ENCODE assay signal across 1 cellular context in the genomic region with DNA sequence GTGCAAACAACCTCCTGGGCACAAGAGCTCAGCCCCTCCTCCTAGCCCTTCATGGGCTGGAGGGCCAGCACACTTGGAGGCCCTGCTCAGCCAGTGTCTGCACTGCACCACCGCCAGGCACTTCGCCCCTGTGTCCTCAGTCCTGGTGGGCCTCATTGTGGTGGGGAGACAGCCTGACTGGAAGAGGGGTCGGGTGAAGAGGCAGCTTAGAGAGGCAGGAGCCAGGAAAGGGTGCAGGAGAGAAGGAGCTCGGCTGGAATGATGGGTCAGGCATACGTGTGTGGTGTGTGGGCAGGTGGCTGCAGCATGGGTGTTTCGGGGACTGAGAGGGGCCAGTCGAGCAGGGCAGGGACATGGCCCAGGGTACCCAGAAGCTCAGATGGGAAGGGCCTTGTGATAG.
TF ChIP-seq lines count a peak whose summit lies in the region.

No MANE protein-coding gene starts in this region.

TF ChIP-seq in K562, 482 proteins besides CTCF, POLR2A, EP300 and RAD21:
- TF ChIP-seq NCOA6 (IDR thresholded peaks at IDR 0.05): no peak
- TF ChIP-seq HDAC6 (IDR thresholded peaks at IDR 0.05; ENCODE audit: low read depth, low read length): no peak
